18 cellular contexts compared by ENCODE assay signal in genomic region chr11:78037056-78037455, GRCh38. TPM values are rescaled to one million over a fixed set of nuclear protein-coding genes. Genes with fewer than 3 reads are reported as not detected.
DNase-seq lines count a peak whose midpoint lies in the region; ATAC-seq and TF ChIP-seq lines count a peak whose summit lies in the region.
"Had no signal": no experiment of that assay in that cellular context is flagged by ENCODE, and none has a peak within 500 bp of the region (broad histone marks: within the 10 kb centered on the region; RNA-seq: fewer than 3 reads in every experiment).

No MANE protein-coding gene starts in this region.

- H3K18ac ChIP-seq in trophoblast cell (ENCODE audit: low read length), result no peak overlapping the region

- peak overlapping the region; percentile 74 for H2BK120ac ChIP-seq in trophoblast cell (ENCODE audit: insufficient read depth, low read length, poor library complexity)

- H3K79me1 ChIP-seq in trophoblast cell (ENCODE audit: low read length), result peaks cover 9% of the 10 kb centered on the region

- no peaks in the 10 kb centered on the region for H3K27me3 ChIP-seq in foreskin keratinocyte
- no peaks in the 10 kb centered on the region for H3K27me3 ChIP-seq in trophoblast cell (ENCODE audit: insufficient read depth, low read length)
- H3K27me3 ChIP-seq: MG63 had no signal

- peak overlapping the region; percentile 15 for H4K91ac ChIP-seq in trophoblast cell (ENCODE audit: low read depth, low read length)

- peak overlapping the region; percentile 5 for H3K14ac ChIP-seq in trophoblast cell (ENCODE audit: low read length)

- H3K23ac ChIP-seq in trophoblast cell (ENCODE audit: low read length), result no peak overlapping the region

- H2AK5ac ChIP-seq in trophoblast cell (ENCODE audit: low read length), result peak overlapping the region; percentile 84

- peak overlapping the region; percentile 29 for H2BK5ac ChIP-seq in trophoblast cell (ENCODE audit: low read depth, low read length, poor library complexity)

- no peak overlapping the region for H3K4me2 ChIP-seq in trophoblast cell (ENCODE audit: low read length)

- no peak overlapping the region for H3K27ac ChIP-seq in foreskin keratinocyte
- H3K27ac ChIP-seq in trophoblast cell (ENCODE audit: low read depth, low read length), result no peak overlapping the region
- H3K27ac ChIP-seq: psoas muscle had no signal

- H3K36me3 ChIP-seq in trophoblast cell (ENCODE audit: control insufficient read depth in 1 of 2, insufficient read depth in 2 of 2, low read length in 2 of 2), result no peaks in the 10 kb centered on the region
- H3K36me3 ChIP-seq: MG63 had no signal

- H3K9ac ChIP-seq in trophoblast cell (ENCODE audit: low read length), result no peak overlapping the region

- DNase-seq in ELF-1 (ENCODE audit: low read depth, low spot score), result peak; percentile 45
- DNase-seq in NCI-H226, result peak; percentile 45
- no peak for DNase-seq in foreskin keratinocyte
- DNase-seq in trophoblast cell, result no peak
- no peak for DNase-seq in NCI-H1417 (lab: John Stamatoyannopoulos, UW)
- no peak for DNase-seq in activated CD4-positive, CD25-positive, alpha-beta regulatory T cell treated with anti-CD3 and anti-CD28 coated beads, Interleukin-2, amount 50 U/mL, for 72 hours
- DNase-seq: activated CD4-positive, alpha-beta T cell treated with anti-CD3 and anti-CD28 coated beads, Interleukin-2, amount 50 U/mL, for 48 hours; activated naive CD8-positive, alpha-beta T cell treated with anti-CD3 and anti-CD28 coated beads, Interleukin-2, amount 10 ng/mL, durations not matched to agents 7 days and 5 days; activated T-cell treated with anti-CD3 and anti-CD28 coated beads, Interleukin-2, amount 50 U/mL, for 48 hours; CD4-positive, CD25-positive, alpha-beta regulatory T cell; central memory CD4-positive, alpha-beta T cell; immature natural killer cell; naive B cell; NCI-H2107; NK-92 treated with Interleukin-12 subunit alpha and Interleukin-12 subunit beta, amount 100 ng/mL, for 24 hours; psoas muscle had no signal

- peak overlapping the region; percentile 11 for H4K8ac ChIP-seq in trophoblast cell (ENCODE audit: low read depth, low read length)

- no peak for TF ChIP-seq CTCF in foreskin keratinocyte (conservative IDR thresholded peaks at IDR 0.05)

- H3K4me1 ChIP-seq in foreskin keratinocyte, result peaks cover 20% of the 10 kb centered on the region
- peaks cover 15 to 21% of the 10 kb centered on the region in 2 experiments for H3K4me1 ChIP-seq in trophoblast cell (ENCODE audit: control insufficient read depth in 1 of 2, insufficient read depth in 2 of 2, low read length in 2 of 2)
- H3K4me1 ChIP-seq: psoas muscle had no signal

- H3K9me3 ChIP-seq in trophoblast cell (ENCODE audit: insufficient read depth, low read depth, low read length), result no peaks in the 10 kb centered on the region
- H3K9me3 ChIP-seq: MG63, psoas muscle had no signal

- peak overlapping the region; percentile 27 for H2BK12ac ChIP-seq in trophoblast cell (ENCODE audit: low read length)

- H3K4ac ChIP-seq in trophoblast cell (ENCODE audit: low read depth, low read length), result no peak overlapping the region

- H3K79me2 ChIP-seq in trophoblast cell (ENCODE audit: control insufficient read depth, insufficient read depth, low read length, poor library complexity), result no peaks in the 10 kb centered on the region

- no peak overlapping the region for H4K12ac ChIP-seq in trophoblast cell (ENCODE audit: low read depth, low read length)

- H3K4me3 ChIP-seq in trophoblast cell (ENCODE audit: low read depth, low read length), result no peak overlapping the region
- H3K4me3 ChIP-seq: MG63, psoas muscle had no signal

- peak; percentile 14 for ATAC-seq in foreskin keratinocyte
- ATAC-seq in HG03196 (IDR thresholded peaks at IDR 0.05; ENCODE audit: unreplicated experiment), result no peak
- ATAC-seq: psoas muscle had no signal

- WGBS in trophoblast cell (ENCODE audit: extremely low coverage, insufficient coverage, insufficient read length), result no CpG with 5 or more reads among the region's 3 CpGs

- no peak overlapping the region for H2AFZ ChIP-seq in trophoblast cell (ENCODE audit: insufficient read depth, low read length, poor library complexity)

RNA-seq across cellular contexts. Expression of gene KCTD14, which starts 14.0 kb away (rescaled TPM):
- 11.2 and 12.8 TPM in 2 replicates for total RNA-seq in foreskin keratinocyte
- 10.5 and 12.7 TPM in 2 replicates for polyA plus RNA-seq in foreskin keratinocyte
- 44.7 and 47.8 TPM in 2 replicates for polyA plus RNA-seq in trophoblast cell (2013)
- total RNA-seq: CD4-positive, CD25-positive, alpha-beta regulatory T cell had no signal

RNA-seq across cellular contexts. Expression of gene THRSP, which starts 26.6 kb away (rescaled TPM):
- total RNA-seq in foreskin keratinocyte, result not detected in 2 replicates
- not detected in 2 replicates for polyA plus RNA-seq in foreskin keratinocyte
- 0.17 and 0.27 TPM in 2 replicates for polyA plus RNA-seq in trophoblast cell (2013)
- total RNA-seq: activated naive CD8-positive, alpha-beta T cell treated with anti-CD3 and anti-CD28 coated beads, Interleukin-2, amount 10 ng/mL, durations not matched to agents 7 days and 5 days; CD4-positive, CD25-positive, alpha-beta regulatory T cell had no signal

RNA-seq across cellular contexts. Expression of gene INTS4, which starts 42.6 kb away (rescaled TPM):
- total RNA-seq in foreskin keratinocyte, result 24.4 and 24.9 TPM in 2 replicates
- 18.7 and 20.2 TPM in 2 replicates for polyA plus RNA-seq in foreskin keratinocyte
- 24.7 and 25.4 TPM in 2 replicates for polyA plus RNA-seq in trophoblast cell (2013)

RNA-seq across cellular contexts. Expression of gene NDUFC2, which starts 42.6 kb away (rescaled TPM):
- 232 TPM in 2 replicates for total RNA-seq in foreskin keratinocyte
- 308 and 316 TPM in 2 replicates for polyA plus RNA-seq in foreskin keratinocyte
- polyA plus RNA-seq in trophoblast cell (2013), result 648 and 695 TPM in 2 replicates

Comparison
In these comparisons a context has a peak if more than half of its experiments do, and no peak if none do; other contexts are left out.
1. DNase-seq: peak in ELF-1 (single experiment) and NCI-H226 (single experiment); none in foreskin keratinocyte (0 of 2), trophoblast cell (0 of 2), NCI-H1417 (0 of 3) and activated CD4-positive, CD25-positive, alpha-beta regulatory T cell treated with anti-CD3 and anti-CD28 coated beads, Interleukin-2, amount 50 U/mL, for 72 hours (single experiment).